Comparison of ENCODE assay signal across 9 cellular contexts in genomic region chr18:13447621-13448020, GRCh38.
A peak's percentile ranks its signal among the peaks of the same experiment; 100 is the strongest.
DNase-seq lines count a peak whose midpoint lies in the region; ATAC-seq and TF ChIP-seq lines count a peak whose summit lies in the region.
"Had no signal": no experiment of that assay in that cellular context is flagged by ENCODE, and none has a peak within 500 bp of the region (broad histone marks: within the 10 kb centered on the region; RNA-seq: fewer than 3 reads in every experiment).

No MANE protein-coding gene starts in this region.

- 26 to 52% methylated on average over 9 to 12 of the region's 12 CpGs for WGBS in esophagus squamous epithelium, 2 donors

- TF ChIP-seq CTCF in fibroblast of villous mesenchyme (IDR thresholded peaks at IDR 0.05; ENCODE audit: insufficient read depth, low read depth, low read length), result no peak
- TF ChIP-seq CTCF in retinal pigment epithelial cell (conservative IDR thresholded peaks at IDR 0.05; ENCODE audit: low read depth, low read length), result no peak
- TF ChIP-seq CTCF in esophagus squamous epithelium (IDR thresholded peaks at IDR 0.05), result no peak

- DNase-seq in GM04503 (ENCODE audit: low read depth) (peak; percentile 42), NCI-H82 (lab: John Stamatoyannopoulos, UW) (peak; percentile 89), fibroblast of villous mesenchyme (ENCODE audit: low read depth) (peak; percentile 66), retinal pigment epithelial cell (ENCODE audit: low read depth) (peak; percentile 75), 8988T (no peak), NCI-H510A (lab: John Stamatoyannopoulos, UW) (no peak), esophagus squamous epithelium (lab: John Stamatoyannopoulos, UW) (no peak)
- DNase-seq: NCI-H446 treated with DMSO at 0.1 percent for 48 hours had no signal

- no peaks in the 10 kb centered on the region for H3K36me3 ChIP-seq in esophagus squamous epithelium

- intact Hi-C loops in esophagus squamous epithelium (cut with DNase I), result no loop called here

- TF ChIP-seq POLR2A in esophagus squamous epithelium (IDR thresholded peaks at IDR 0.05), result no peak

- no peak overlapping the region for H3K27ac ChIP-seq in esophagus squamous epithelium

- H3K4me1 ChIP-seq in esophagus squamous epithelium, result peaks cover 12 to 38% (median 20%) of the 10 kb centered on the region in 3 donors

- H3K4me3 ChIP-seq in fibroblast of villous mesenchyme (ENCODE audit: low read depth, low read length), result peak overlapping the region; percentile 11
- peak overlapping the region; percentile 12 for H3K4me3 ChIP-seq in retinal pigment epithelial cell (ENCODE audit: low read length)
- H3K4me3 ChIP-seq in esophagus squamous epithelium, result peak overlapping the region in 2 of 4 donors; percentile 7 to 47

- no peaks in the 10 kb centered on the region for H3K9me3 ChIP-seq in esophagus squamous epithelium

- ATAC-seq in GM21423 (IDR thresholded peaks at IDR 0.05; ENCODE audit: unreplicated experiment), result no peak

- H3K27me3 ChIP-seq in esophagus squamous epithelium, result no peaks in the 10 kb centered on the region

Comparison
In these comparisons a context has a peak if more than half of its experiments do, and no peak if none do; other contexts are left out.
1. DNase-seq: peak in GM04503 (single experiment), NCI-H82 (single experiment), fibroblast of villous mesenchyme (single experiment) and retinal pigment epithelial cell (single experiment); none in 8988T (single experiment), NCI-H510A (single experiment) and esophagus squamous epithelium (single experiment).